10 cellular contexts compared by ENCODE assay signal in the genomic region with DNA sequence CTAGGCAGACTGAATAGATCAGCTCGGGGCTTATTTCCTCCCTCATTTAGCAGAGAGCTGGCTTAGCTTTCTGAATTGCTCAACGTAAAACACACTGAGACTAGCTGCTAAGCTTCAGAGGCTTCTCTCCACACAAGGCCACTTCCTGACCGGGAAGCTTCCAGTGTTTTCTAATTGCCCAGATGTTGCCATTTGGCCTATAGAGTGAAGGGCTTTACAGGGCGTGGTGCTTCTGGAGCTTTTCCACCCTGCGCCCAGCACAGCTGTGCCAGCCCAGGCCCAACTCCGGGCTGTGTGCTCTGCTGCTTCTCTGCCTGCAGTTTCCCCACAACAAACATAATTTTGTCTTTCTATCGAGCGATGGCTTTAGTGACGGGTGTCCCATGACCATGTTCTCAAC. TPM values are rescaled to one million over a fixed set of nuclear protein-coding genes. Genes with fewer than 3 reads are reported as not detected.
DNase-seq lines count a peak whose midpoint lies in the region; ATAC-seq and TF ChIP-seq lines count a peak whose summit lies in the region.
"Had no signal": no experiment of that assay in that cellular context is flagged by ENCODE, and none has a peak within 500 bp of the region (broad histone marks: within the 10 kb centered on the region; RNA-seq: fewer than 3 reads in every experiment).

No MANE protein-coding gene starts in this region.

- peaks cover under 1 to 2% of the 10 kb centered on the region in 2 donors for H3K27me3 Mint-ChIP-seq in CD4-positive, alpha-beta memory T cell

- ATAC-seq in heart left ventricle, result peak in 3 of 4 donors; percentile 27 to 35 (median 31)
- ATAC-seq in GM18867 (IDR thresholded peaks at IDR 0.05; ENCODE audit: unreplicated experiment), result no peak
- no peak for ATAC-seq in HG03469 (IDR thresholded peaks at IDR 0.05; ENCODE audit: unreplicated experiment)
- ATAC-seq in GM18873 (IDR thresholded peaks at IDR 0.05; ENCODE audit: low FRiP score, unreplicated experiment), result no peak

- TF ChIP-seq POLR2A in Peyer's patch (IDR thresholded peaks at IDR 0.05) (no peak), heart left ventricle (IDR thresholded peaks at IDR 0.05) (no peak)

- H3K4me3 ChIP-seq in CD4-positive, alpha-beta memory T cell (ENCODE audit: low read length in 2 of 2), result no peak overlapping the region
- no peak overlapping the region for H3K4me3 ChIP-seq in Peyer's patch
- no peak overlapping the region for H3K4me3 ChIP-seq in heart left ventricle

- WGBS in heart left ventricle, 4 donors, result 72 to 84% (median 78%) methylated on average over 9 of the region's 9 CpGs

- H3K9me3 ChIP-seq in CD4-positive, alpha-beta memory T cell (ENCODE audit: control insufficient read depth in 1 of 2, low read length in 2 of 2), result no peaks in the 10 kb centered on the region
- H3K9me3 ChIP-seq in Peyer's patch (no peaks in the 10 kb centered on the region), heart left ventricle (no peaks in the 10 kb centered on the region)

- no peaks in the 10 kb centered on the region for H3K36me3 Mint-ChIP-seq in CD4-positive, alpha-beta memory T cell

- no peak for DNase-seq in CD4-positive, alpha-beta memory T cell
- DNase-seq in Peyer's patch (no peak), heart left ventricle (peak in 1 of 5 donors; percentile 32), pons (ENCODE audit: low spot score) (peak; percentile 77), HUDEP-2 (lab: John Stamatoyannopoulos, UW; ENCODE audit: unreplicated experiment in 76 of 76) (no peak)
- DNase-seq: foreskin keratinocyte, NCI-H226 had no signal

- peak overlapping the region in 5 of 7 donors; percentile 66 to 89 (median 78) for H3K27ac Mint-ChIP-seq in CD4-positive, alpha-beta memory T cell

- H3K4me1 ChIP-seq in CD4-positive, alpha-beta memory T cell (ENCODE audit: insufficient read depth, low read length), result peaks cover 9% of the 10 kb centered on the region
- peaks cover 0 to 11% (median 3%) of the 10 kb centered on the region in 4 donors for H3K4me1 ChIP-seq in Peyer's patch
- peaks cover 0 to 15% (median 9%) of the 10 kb centered on the region in 12 donors for H3K4me1 ChIP-seq in heart left ventricle

- no peak for TF ChIP-seq CTCF in Peyer's patch (IDR thresholded peaks at IDR 0.05)
- no peak for TF ChIP-seq CTCF in heart left ventricle (IDR thresholded peaks at IDR 0.05)

- peaks cover 6 to 19% (median 14%) of the 10 kb centered on the region in 4 donors for H3K4me1 Mint-ChIP-seq in CD4-positive, alpha-beta memory T cell

- no peaks in the 10 kb centered on the region for H3K9me3 Mint-ChIP-seq in CD4-positive, alpha-beta memory T cell

- intact Hi-C loops in CD4-positive, alpha-beta memory T cell (cut with micrococcal nuclease), result no loop called here
- intact Hi-C loops in heart left ventricle (cut with DNase I), result loop anchor here in 5 of 10 donors (2.0 to 10.0 kb wide), 6 partner anchors 54 to 144 kb away; a partner anchor contains a TSS

- H3K4me3 Mint-ChIP-seq in CD4-positive, alpha-beta memory T cell, result peak overlapping the region in 6 of 8 donors; percentile 38 to 80 (median 67)

- H3K27me3 ChIP-seq in CD4-positive, alpha-beta memory T cell (ENCODE audit: insufficient read depth, low read length), result no peaks in the 10 kb centered on the region
- no peaks in the 10 kb centered on the region for H3K27me3 ChIP-seq in Peyer's patch
- H3K27me3 ChIP-seq in heart left ventricle, result peaks cover 0 to 3% (median 0%) of the 10 kb centered on the region in 9 donors

- H3K27ac ChIP-seq in CD4-positive, alpha-beta memory T cell (ENCODE audit: low read depth, low read length), result no peak overlapping the region
- H3K27ac ChIP-seq in Peyer's patch, result peak overlapping the region in 3 of 4 donors; percentile 25 to 61 (median 53)
- H3K27ac ChIP-seq in heart left ventricle, result peak overlapping the region in 10 of 12 donors; percentile 6 to 68 (median 61)
- H3K27ac ChIP-seq: foreskin keratinocyte had no signal

- CTCF ChIA-PET in CD4-positive, alpha-beta memory T cell (lab: Charles Lee; ENCODE audit: partially characterized antibody), result interaction anchor here (0.6 to 9.4 kb wide), 18 partner anchors 9 to 663 kb away, joined by 3 to 262 read pairs (median 4); a partner anchor contains a TSS

- H3K36me3 ChIP-seq in CD4-positive, alpha-beta memory T cell (ENCODE audit: insufficient read depth, low read length), result no peaks in the 10 kb centered on the region
- H3K36me3 ChIP-seq in Peyer's patch (no peaks in the 10 kb centered on the region), heart left ventricle (no peaks in the 10 kb centered on the region)

- POLR2A ChIA-PET in CD4-positive, alpha-beta memory T cell (lab: Charles Lee; ENCODE audit: partially characterized antibody), result interaction anchor here (1.1 to 2.1 kb wide), 2 partner anchors 91 to 141 kb away, joined by 4 to 30 read pairs; no protein-coding TSS in a partner anchor

RNA-seq across cellular contexts. Expression of a gene that starts 16.7 kb away (rescaled TPM):
- not detected for total RNA-seq in CD4-positive, alpha-beta memory T cell
- polyA plus RNA-seq in CD4-positive, alpha-beta memory T cell, result not detected
- total RNA-seq in Peyer's patch, result not detected
- not detected for total RNA-seq in heart left ventricle
- polyA plus RNA-seq in heart left ventricle, result not detected
- total RNA-seq: foreskin keratinocyte had no signal
- polyA plus RNA-seq: foreskin keratinocyte had no signal

Comparison
In these comparisons a context has a peak if more than half of its experiments do, and no peak if none do; other contexts are left out.
1. ATAC-seq: peak in heart left ventricle (3 of 4); none in GM18867 (single experiment), HG03469 (single experiment) and GM18873 (single experiment).